Comparison of ENCODE assay signal across 20 cellular contexts in the genomic region with DNA sequence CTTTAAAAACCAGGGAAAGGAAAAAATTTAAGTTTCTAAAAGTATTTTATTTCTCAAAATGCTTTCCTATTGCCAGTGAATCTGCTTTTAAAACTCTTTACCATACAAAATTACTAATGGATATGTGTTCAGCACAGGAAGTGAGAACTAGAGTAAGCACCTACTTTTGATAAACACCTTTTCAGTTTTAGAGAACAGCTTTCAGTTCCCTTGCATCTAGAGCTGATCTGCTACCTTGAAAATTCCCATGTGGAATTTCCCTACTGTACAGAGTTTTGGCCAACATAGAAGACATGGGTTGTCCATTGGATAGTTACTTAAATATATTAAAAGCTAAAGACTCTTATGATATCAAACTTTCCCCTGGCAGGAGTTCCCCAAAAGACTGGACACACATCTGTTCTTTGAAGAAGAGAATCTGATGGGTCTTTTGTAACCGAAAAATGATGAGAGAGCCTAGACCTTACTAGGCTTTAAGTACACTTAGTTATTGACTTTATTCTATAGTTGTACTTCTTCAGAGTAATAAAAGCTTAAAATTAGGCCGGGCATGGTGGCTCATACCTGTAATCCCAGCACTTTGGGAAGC.
DNase-seq lines count a peak whose midpoint lies in the region; ATAC-seq, FAIRE-seq and TF ChIP-seq lines count a peak whose summit lies in the region.
"Had no signal": no experiment of that assay in that cellular context is flagged by ENCODE, and none has a peak within 500 bp of the region (broad histone marks: within the 10 kb centered on the region; RNA-seq: fewer than 3 reads in every experiment).

No MANE protein-coding gene starts in this region.

- no peak overlapping the region for H3K4me3 Mint-ChIP-seq in natural killer cell
- H3K4me3 Mint-ChIP-seq: CD4-positive, CD25-positive, alpha-beta regulatory T cell; T-cell had no signal

- no peaks in the 10 kb centered on the region for H3K36me3 Mint-ChIP-seq in natural killer cell
- H3K36me3 Mint-ChIP-seq: CD4-positive, CD25-positive, alpha-beta regulatory T cell; T-cell had no signal

- intact Hi-C loops in natural killer cell (cut with micrococcal nuclease), result no loop called here

- H3K27me3 Mint-ChIP-seq in natural killer cell (ENCODE audit: low read depth in 2 of 2), result no peaks in the 10 kb centered on the region
- H3K27me3 Mint-ChIP-seq: CD4-positive, CD25-positive, alpha-beta regulatory T cell; T-cell had no signal

- peak; percentile 75 for ATAC-seq in GM19395 (IDR thresholded peaks at IDR 0.05; ENCODE audit: unreplicated experiment)
- ATAC-seq in HG02623 (IDR thresholded peaks at IDR 0.05; ENCODE audit: unreplicated experiment), result peak; percentile 84
- ATAC-seq in HG03457 (IDR thresholded peaks at IDR 0.05; ENCODE audit: unreplicated experiment), result peak; percentile 76
- ATAC-seq in natural killer cell, result no peak
- ATAC-seq: Panc1, Right ventricle myocardium inferior, T-cell had no signal

- no peak overlapping the region for H3K27ac Mint-ChIP-seq in natural killer cell
- H3K27ac Mint-ChIP-seq: CD4-positive, CD25-positive, alpha-beta regulatory T cell; T-cell had no signal

- H3K4me1 Mint-ChIP-seq in natural killer cell, result no peaks in the 10 kb centered on the region
- H3K4me1 Mint-ChIP-seq: CD4-positive, CD25-positive, alpha-beta regulatory T cell; T-cell had no signal

- POLR2A ChIA-PET in HEK293T (lab: Yijun Ruan, JAX), result no interaction called here

- no peak overlapping the region for H3K4me3 ChIP-seq in coronary artery
- H3K4me3 ChIP-seq: SK-N-MC had no signal

- FAIRE-seq in GM18507 (lab: Jason Lieb, UNC), result peak; percentile 41

- CTCF ChIA-PET in HEK293T (lab: Yijun Ruan, JAX), result no interaction called here

- H3K27ac ChIP-seq in coronary artery, result no peak overlapping the region
- H3K27ac ChIP-seq: SK-N-MC had no signal

- peaks cover 8 to 18% of the 10 kb centered on the region in 2 donors for H3K9me3 Mint-ChIP-seq in natural killer cell

- DNase-seq in GM18507 (ENCODE audit: extremely low spot score, insufficient read length, low read depth) (no peak), natural killer cell (no peak), coronary artery (ENCODE audit: low spot score) (no peak), HEK293T (ENCODE audit: extremely low spot score) (no peak)
- no peak for DNase-seq in stimulated activated naive CD4-positive, alpha-beta T cell treated with Interleukin-2 at 50 U/mL for 16 hours (lab: John Stamatoyannopoulos, UW)
- DNase-seq: CD4-positive, CD25-positive, alpha-beta regulatory T cell; DMS79; Karpas-422; NCI-H1105 treated with DMSO at 0.1 percent for 48 hours; NCI-H187; NCI-H2171; NCI-H446 treated with DMSO at 0.1 percent for 48 hours; T-cell; T1000 had no signal

- TF ChIP-seq CTCF in natural killer cell (IDR thresholded peaks at IDR 0.05), result no peak
- TF ChIP-seq CTCF in coronary artery (IDR thresholded peaks at IDR 0.05), result no peak

TF ChIP-seq in HEK293T, 16 proteins besides CTCF, POLR2A, EP300 and RAD21:
- no peak for TF ChIP-seq ELF4 (IDR thresholded peaks at IDR 0.05)
- no peak for TF ChIP-seq NFRKB (IDR thresholded peaks at IDR 0.05)
- TF ChIP-seq, protein P1, sequence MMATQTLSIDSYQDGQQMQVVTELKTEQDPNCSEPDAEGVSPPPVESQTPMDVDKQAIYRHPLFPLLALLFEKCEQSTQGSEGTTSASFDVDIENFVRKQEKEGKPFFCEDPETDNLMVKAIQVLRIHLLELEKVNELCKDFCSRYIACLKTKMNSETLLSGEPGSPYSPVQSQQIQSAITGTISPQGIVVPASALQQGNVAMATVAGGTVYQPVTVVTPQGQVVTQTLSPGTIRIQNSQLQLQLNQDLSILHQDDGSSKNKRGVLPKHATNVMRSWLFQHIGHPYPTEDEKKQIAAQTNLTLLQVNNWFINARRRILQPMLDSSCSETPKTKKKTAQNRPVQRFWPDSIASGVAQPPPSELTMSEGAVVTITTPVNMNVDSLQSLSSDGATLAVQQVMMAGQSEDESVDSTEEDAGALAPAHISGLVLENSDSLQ (IDR thresholded peaks at IDR 0.05), result no peak
- TF ChIP-seq SUZ12 (IDR thresholded peaks at IDR 0.05), result no peak
- no peak for TF ChIP-seq BHLHE40 (IDR thresholded peaks at IDR 0.05; ENCODE audit: borderline replicate concordance)
- no peak for TF ChIP-seq ZNF384 (IDR thresholded peaks at IDR 0.05)
- no peak for TF ChIP-seq FOXA1 (IDR thresholded peaks at IDR 0.05)
- no peak for TF ChIP-seq SP1 (IDR thresholded peaks at IDR 0.05)
- TF ChIP-seq LEF1 (IDR thresholded peaks at IDR 0.05; ENCODE audit: borderline replicate concordance), result no peak
- TF ChIP-seq HDGF (IDR thresholded peaks at IDR 0.05; ENCODE audit: borderline replicate concordance), result no peak
TF ChIP-seq in HEK293T: peak in this region for 0.

Comparison
In these comparisons a context has a peak if more than half of its experiments do, and no peak if none do; other contexts are left out.
1. ATAC-seq: peak in GM19395 (single experiment), HG02623 (single experiment) and HG03457 (single experiment); none in natural killer cell (0 of 3).